In the genomic region with DNA sequence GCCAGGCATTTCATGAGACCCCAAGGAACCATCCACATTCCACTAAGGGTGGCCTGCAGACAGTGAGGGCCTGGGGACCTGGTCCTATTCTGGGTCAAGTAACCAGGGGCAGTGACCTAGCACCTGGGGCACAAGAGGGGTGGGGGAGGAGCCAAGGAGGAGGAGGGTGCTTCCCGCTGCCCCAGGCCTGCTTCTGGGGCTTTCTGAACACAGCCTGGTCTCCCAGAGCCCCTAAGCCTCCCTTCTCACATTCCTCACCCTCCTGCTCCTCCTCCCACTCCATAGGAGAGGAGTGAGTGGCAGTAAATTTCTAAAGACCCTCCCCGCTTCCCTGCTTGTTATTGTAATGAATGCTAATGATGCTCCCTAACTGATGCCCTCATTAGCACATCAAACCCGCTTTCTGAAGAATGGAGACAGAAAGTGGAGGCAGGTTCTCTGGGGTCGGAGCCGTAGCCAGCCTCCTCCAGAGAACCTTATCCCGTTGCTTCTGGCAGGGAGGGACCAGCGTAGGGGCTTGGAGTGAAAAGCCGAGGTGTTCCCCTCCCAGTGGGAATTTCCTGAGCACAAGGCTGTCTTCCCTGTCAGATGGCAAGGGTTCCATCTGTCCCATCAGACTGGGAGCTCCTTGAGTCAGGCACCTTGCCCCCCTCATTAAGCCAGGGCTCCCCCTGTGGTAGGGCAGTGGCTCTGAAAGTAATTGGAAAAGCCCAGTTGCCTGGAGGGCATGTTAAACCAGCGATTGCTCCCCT, we compare ENCODE assay signal across 23 cellular contexts. TPM values are rescaled to one million over a fixed set of nuclear protein-coding genes. Genes with fewer than 3 reads are reported as not detected.
A peak's percentile ranks its signal among the peaks of the same experiment; 100 is the strongest.
DNase-seq lines count a peak whose midpoint lies in the region; ATAC-seq and TF ChIP-seq lines count a peak whose summit lies in the region.
"Had no signal": no experiment of that assay in that cellular context is flagged by ENCODE, and none has a peak within 500 bp of the region (broad histone marks: within the 10 kb centered on the region; RNA-seq: fewer than 3 reads in every experiment).

No MANE protein-coding gene starts in this region.

- H3K9ac ChIP-seq in HUES48 (ENCODE audit: low read depth, low read length) = peak overlapping the region; percentile 28; the same call in 1 of the 2 replicates
- peak overlapping the region; percentile 41 for H3K9ac ChIP-seq in iPS-18a (ENCODE audit: low read length)
- H3K9ac ChIP-seq: BLaER1 treated with 17β-estradiol and CSF1 and Interleukin-3, amounts not matched to agents 10 nM and 100 nM had no signal

- TF ChIP-seq CTCF in C4-2B (conservative IDR thresholded peaks at IDR 0.05) (no peak), WTC11 (IDR thresholded peaks at IDR 0.05) (0 out of 2 replicates have a peak, but pooled peaks have one; percentile 11)

- peaks cover 28% of the 10 kb centered on the region for H3K27me3 Mint-ChIP-seq in WTC11 (ENCODE audit: low read depth)

- TF ChIP-seq POLR2A in erythroblast (IDR thresholded peaks at IDR 0.05; ENCODE audit: low read length) = no peak

- H3K9me3 ChIP-seq in HUES48 (ENCODE audit: control insufficient read depth, insufficient read depth, low read length) (peaks cover 6% of the 10 kb centered on the region; the same call in 1 of the 2 replicates), iPS-18a (ENCODE audit: control insufficient read depth, low read depth, low read length) (no peaks in the 10 kb centered on the region)
- H3K9me3 ChIP-seq: sigmoid colon had no signal

- H3K27ac Mint-ChIP-seq in WTC11 = peak overlapping the region; percentile 92
- H3K27ac Mint-ChIP-seq: activated CD8-positive, alpha-beta T cell treated with anti-CD3 and anti-CD28 coated beads, Interleukin-2, amount 10 ng/mL, durations not matched to agents 7 days and 5 days; activated naive CD8-positive, alpha-beta T cell treated with anti-CD3 and anti-CD28 coated beads for 36 hours; activated T-cell treated with anti-CD3 and anti-CD28 coated beads, Interleukin-2, amount 50 U/mL, for 72 hours had no signal

- DNase-seq in WTC11 (ENCODE audit: low spot score) = peak; percentile 81
- DNase-seq in G401 (ENCODE audit: low spot score) = no peak
- DNase-seq in erythroblast (lab: John Stamatoyannopoulos, UW) = no peak
- DNase-seq: activated CD8-positive, alpha-beta T cell treated with anti-CD3 and anti-CD28 coated beads, Interleukin-2, amount 10 ng/mL, durations not matched to agents 7 days and 5 days; activated naive CD8-positive, alpha-beta T cell treated with anti-CD3 and anti-CD28 coated beads for 36 hours; activated T-cell treated with anti-CD3 and anti-CD28 coated beads, Interleukin-2, amount 50 U/mL, for 72 hours; dermis blood vessel endothelial cell; head of caudate nucleus; NCI-H1048; occipital lobe; sigmoid colon; stimulated activated CD4-positive, alpha-beta T cell treated with anti-CD3 and anti-CD28 coated beads, Interleukin-1b, Interleukin-23, amount 100 ng/mL, for 48 hours; T-helper 1 cell had no signal

- in situ Hi-C loops in G401 (cut with HindIII; ENCODE audit: low sequenced_read_pairs) = no loop called here

- CTCF ChIA-PET in WTC11 (lab: Charles Lee) = interaction anchor here (0.6 to 27.2 kb wide), 15 partner anchors 8 to 100 kb away, joined by 3 to 727 read pairs (median 5); a partner anchor contains a TSS

- POLR2A ChIA-PET in WTC11 (lab: Charles Lee) = interaction anchor here (0.9 to 1.6 kb wide), 2 partner anchors 27 to 51 kb away, joined by 3 to 5 read pairs; no protein-coding TSS in a partner anchor

- H3K27ac ChIP-seq in C4-2B (peak overlapping the region; percentile 93), HUES48 (ENCODE audit: low read depth, low read length) (peak overlapping the region; percentile 90), iPS-18a (ENCODE audit: low read length) (peak overlapping the region; percentile 84)
- H3K27ac ChIP-seq: A549; BLaER1 treated with 17β-estradiol and CSF1 and Interleukin-3, amounts not matched to agents 10 nM and 100 nM; esophagus muscularis mucosa; sigmoid colon had no signal

- H3K4me1 ChIP-seq in HUES48 (ENCODE audit: control insufficient read depth, insufficient read depth, low read length) (peaks cover 43% of the 10 kb centered on the region), iPS-18a (ENCODE audit: control insufficient read depth, low read depth, low read length) (peaks cover 38% of the 10 kb centered on the region)

- H3K36me3 ChIP-seq in HUES48 (ENCODE audit: control insufficient read depth, insufficient read depth, low read length) (no peaks in the 10 kb centered on the region), iPS-18a (ENCODE audit: control insufficient read depth, low read depth, low read length) (no peaks in the 10 kb centered on the region)
- H3K36me3 ChIP-seq: BLaER1 treated with 17β-estradiol and CSF1 and Interleukin-3, amounts not matched to agents 10 nM and 100 nM; esophagus muscularis mucosa; sigmoid colon had no signal

- H3K27me3 ChIP-seq in HUES48 (ENCODE audit: control insufficient read depth, insufficient read depth, low read length) (peaks cover 23% of the 10 kb centered on the region), iPS-18a (ENCODE audit: control insufficient read depth, insufficient read depth, low read length) (peaks cover 20% of the 10 kb centered on the region)

- ATAC-seq in WTC11 (peak; percentile 84), HG03025 (IDR thresholded peaks at IDR 0.05; ENCODE audit: low FRiP score, unreplicated experiment) (no peak), GM18519 (IDR thresholded peaks at IDR 0.05; ENCODE audit: low FRiP score, unreplicated experiment) (no peak)
- ATAC-seq: A549; activated CD8-positive, alpha-beta T cell treated with anti-CD3 and anti-CD28 coated beads, Interleukin-2, amount 10 ng/mL, durations not matched to agents 7 days and 5 days; activated T-cell treated with anti-CD3 and anti-CD28 coated beads, Interleukin-2, amount 50 U/mL, for 72 hours; Right ventricle myocardium inferior had no signal

- peaks cover 65% of the 10 kb centered on the region for H3K4me1 Mint-ChIP-seq in WTC11

- peaks cover 13% of the 10 kb centered on the region for H3K9me3 Mint-ChIP-seq in WTC11
- H3K9me3 Mint-ChIP-seq: activated naive CD8-positive, alpha-beta T cell treated with anti-CD3 and anti-CD28 coated beads for 36 hours; activated T-cell treated with anti-CD3 and anti-CD28 coated beads, Interleukin-2, amount 50 U/mL, for 72 hours had no signal

- H3K36me3 Mint-ChIP-seq in WTC11 = peaks cover 14% of the 10 kb centered on the region
- H3K36me3 Mint-ChIP-seq: activated naive CD8-positive, alpha-beta T cell treated with anti-CD3 and anti-CD28 coated beads for 36 hours had no signal

- H3K4me3 Mint-ChIP-seq in WTC11 = peak overlapping the region; percentile 45
- H3K4me3 Mint-ChIP-seq: activated CD8-positive, alpha-beta T cell treated with anti-CD3 and anti-CD28 coated beads, Interleukin-2, amount 10 ng/mL, durations not matched to agents 7 days and 5 days; activated naive CD8-positive, alpha-beta T cell treated with anti-CD3 and anti-CD28 coated beads for 36 hours; activated T-cell treated with anti-CD3 and anti-CD28 coated beads, Interleukin-2, amount 50 U/mL, for 72 hours had no signal

- H3K4me3 ChIP-seq in HUES48 (ENCODE audit: low read depth, low read length) = peak overlapping the region; percentile 43
- H3K4me3 ChIP-seq in iPS-18a (ENCODE audit: low read length) = peak overlapping the region; percentile 33
- H3K4me3 ChIP-seq: A549; BLaER1 treated with 17β-estradiol and CSF1 and Interleukin-3, amounts not matched to agents 10 nM and 100 nM; esophagus muscularis mucosa; sigmoid colon had no signal

TF ChIP-seq in WTC11, 78 proteins besides CTCF, POLR2A, EP300 and RAD21 (continues in another document):
- no peak for TF ChIP-seq ZNF219 (CRISPR knock-in tag; IDR thresholded peaks at IDR 0.05; ENCODE audit: borderline replicate concordance)
- no peak for TF ChIP-seq KAT7 (CRISPR knock-in tag; IDR thresholded peaks at IDR 0.05; ENCODE audit: borderline replicate concordance)
- TF ChIP-seq, protein P1, sequence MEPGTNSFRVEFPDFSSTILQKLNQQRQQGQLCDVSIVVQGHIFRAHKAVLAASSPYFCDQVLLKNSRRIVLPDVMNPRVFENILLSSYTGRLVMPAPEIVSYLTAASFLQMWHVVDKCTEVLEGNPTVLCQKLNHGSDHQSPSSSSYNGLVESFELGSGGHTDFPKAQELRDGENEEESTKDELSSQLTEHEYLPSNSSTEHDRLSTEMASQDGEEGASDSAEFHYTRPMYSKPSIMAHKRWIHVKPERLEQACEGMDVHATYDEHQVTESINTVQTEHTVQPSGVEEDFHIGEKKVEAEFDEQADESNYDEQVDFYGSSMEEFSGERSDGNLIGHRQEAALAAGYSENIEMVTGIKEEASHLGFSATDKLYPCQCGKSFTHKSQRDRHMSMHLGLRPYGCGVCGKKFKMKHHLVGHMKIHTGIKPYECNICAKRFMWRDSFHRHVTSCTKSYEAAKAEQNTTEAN (CRISPR knock-in tag; IDR thresholded peaks at IDR 0.05) = peak; percentile 95
- TF ChIP-seq ZNF671 (CRISPR knock-in tag; IDR thresholded peaks at IDR 0.05) = no peak
- TF ChIP-seq FOXK1 (CRISPR knock-in tag; IDR thresholded peaks at IDR 0.05) = 0 out of 2 replicates have a peak, but pooled peaks have one; percentile 49
- TF ChIP-seq ELF4 (CRISPR knock-in tag; IDR thresholded peaks at IDR 0.05; ENCODE audit: low read depth) = no peak
- no peak for TF ChIP-seq CREM (CRISPR knock-in tag; IDR thresholded peaks at IDR 0.05)
- 0 out of 2 replicates have a peak, but pooled peaks have one; percentile 25 for TF ChIP-seq GTF2I (CRISPR knock-in tag; conservative IDR thresholded peaks at IDR 0.05)
- no peak for TF ChIP-seq ZNF138 (CRISPR knock-in tag; conservative IDR thresholded peaks at IDR 0.05)
- TF ChIP-seq NFE2L1 (CRISPR knock-in tag; IDR thresholded peaks at IDR 0.05) = no peak
- TF ChIP-seq, protein P2, sequence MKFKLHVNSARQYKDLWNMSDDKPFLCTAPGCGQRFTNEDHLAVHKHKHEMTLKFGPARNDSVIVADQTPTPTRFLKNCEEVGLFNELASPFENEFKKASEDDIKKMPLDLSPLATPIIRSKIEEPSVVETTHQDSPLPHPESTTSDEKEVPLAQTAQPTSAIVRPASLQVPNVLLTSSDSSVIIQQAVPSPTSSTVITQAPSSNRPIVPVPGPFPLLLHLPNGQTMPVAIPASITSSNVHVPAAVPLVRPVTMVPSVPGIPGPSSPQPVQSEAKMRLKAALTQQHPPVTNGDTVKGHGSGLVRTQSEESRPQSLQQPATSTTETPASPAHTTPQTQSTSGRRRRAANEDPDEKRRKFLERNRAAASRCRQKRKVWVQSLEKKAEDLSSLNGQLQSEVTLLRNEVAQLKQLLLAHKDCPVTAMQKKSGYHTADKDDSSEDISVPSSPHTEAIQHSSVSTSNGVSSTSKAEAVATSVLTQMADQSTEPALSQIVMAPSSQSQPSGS (CRISPR knock-in tag; IDR thresholded peaks at IDR 0.05; ENCODE audit: borderline replicate concordance, low read depth) = no peak

RNA-seq across cellular contexts. Expression of a gene that starts 3.7 kb away (rescaled TPM):
- 10.7 to 17.3 TPM (median 11.1 TPM) in 3 replicates for total RNA-seq in WTC11 (2021)
- 8.9 and 12.4 TPM in 2 replicates for total RNA-seq in G401 (2014; rRNA removed; shearing (Covaris generic))
- total RNA-seq: mononuclear cell had no signal
